ENCODE assay signal across 8 cellular contexts in genomic region chr4:57037982-57038604, GRCh38. TPM values are rescaled to one million over a fixed set of nuclear protein-coding genes. Genes with fewer than 3 reads are reported as not detected.
DNase-seq lines count a peak whose midpoint lies in the region; ATAC-seq, FAIRE-seq and TF ChIP-seq lines count a peak whose summit lies in the region.

No MANE protein-coding gene starts in this region.

- DNase-seq in SKM-1 treated with dmso at 0.1 percent for 144 hours (lab: John Stamatoyannopoulos, UW; ENCODE audit: unreplicated experiment) (peak; percentile 3), SKM-1 (lab: John Stamatoyannopoulos, UW; ENCODE audit: unreplicated experiment) (no peak), PC-3 (peak; percentile 80), H1 (ENCODE audit: low read depth in 1 of 2, low spot score in 2 of 2) (peak; percentile 23 to 93), mesothelial cell of epicardium (ENCODE audit: low spot score in 2 of 2, unreplicated experiment in 2 of 2) (peak; percentile 56 to 83), vagina (ENCODE audit: extremely low spot score in 2 of 2) (no peak), AML-193 (lab: John Stamatoyannopoulos, UW) (no peak)

- no TSS peak for BruUV-seq in PC-3 (replicated peaks; lab: Mats Ljungman, UMichigan)

- peak; percentile 98 for TF ChIP-seq CTCF in PC-3 (conservative IDR thresholded peaks at IDR 0.05; ENCODE audit: low read depth, low read length)
- peak; percentile 90 to 95 (median 95) for TF ChIP-seq CTCF in H1 (IDR thresholded peaks at IDR 0.05; ENCODE audit: control extremely low read depth in 1 of 3, insufficient read depth in 1 of 3, low read depth in 1 of 3, low read length in 3 of 3)
- TF ChIP-seq CTCF in mesothelial cell of epicardium (IDR thresholded peaks at IDR 0.05; ENCODE audit: unreplicated experiment): peak; percentile 76
- peak; percentile 44 to 78 (median 57) for TF ChIP-seq CTCF in vagina (IDR thresholded peaks at IDR 0.05)

- no peak overlapping the region for H2BK15ac ChIP-seq in H1 (ENCODE audit: low read length)

- WGBS in H1 (ENCODE audit: extremely low coverage in 1 of 2, insufficient coverage in 1 of 2, insufficient read length in 1 of 2, insufficient replicate concordance in 2 of 2, low coverage in 1 of 2, low lambda C conversion rate in 2 of 2, missing lambda C conversion rate in 1 of 2), 2 experiments: 28% methylated on average over 15 of the region's 15 CpGs; no CpG with 5 or more reads in 1 of the 2 experiments

- no peak overlapping the region for H2BK120ac ChIP-seq in H1 (replicated peaks; ENCODE audit: low read depth, low read length)

- H3K18ac ChIP-seq in H1 (ENCODE audit: extremely low read depth, low read length): no peak overlapping the region

- no peak overlapping the region for H2BK12ac ChIP-seq in H1 (ENCODE audit: low read depth, low read length)

- peak; percentile 71 for ATAC-seq in HG02798 (IDR thresholded peaks at IDR 0.05; ENCODE audit: poor library complexity, unreplicated experiment)
- peak; percentile 90 for ATAC-seq in PC-3

- no peaks in the 10 kb centered on the region for H4K20me1 ChIP-seq in PC-3 (ENCODE audit: low read length)
- H4K20me1 ChIP-seq in H1 (replicated peaks in 1 of 2; ENCODE audit: control insufficient read depth in 1 of 2, insufficient read depth in 2 of 2, low read length in 2 of 2): peaks cover 0 to 2% of the 10 kb centered on the region in 2 experiments

- peaks cover 6% of the 10 kb centered on the region for H3K36me3 Mint-ChIP-seq in mesothelial cell of epicardium

- H3K4me3 ChIP-seq in PC-3 (ENCODE audit: low read length) (peak overlapping the region; percentile 16; the same call in 1 of the 2 replicates), H1 (ENCODE audit: extremely low read depth in 1 of 4, insufficient read depth in 2 of 4, low read depth in 3 of 4, low read length in 4 of 4) (peak overlapping the region in 1 of 4 experiments; percentile 42; a peak in 1 of 8 replicates), vagina (no peak overlapping the region)

- H2BK5ac ChIP-seq in H1 (ENCODE audit: low read depth, low read length): no peak overlapping the region

- peak overlapping the region; percentile 23 for H3K4me3 Mint-ChIP-seq in mesothelial cell of epicardium

- H3K27me3 ChIP-seq in PC-3 (ENCODE audit: low read length) (no peaks in the 10 kb centered on the region), H1 (replicated peaks in 1 of 4; ENCODE audit: control insufficient read depth in 3 of 4, extremely low read depth in 1 of 4, insufficient read depth in 3 of 4, low read length in 3 of 4) (no peaks in the 10 kb centered on the region), vagina (no peaks in the 10 kb centered on the region)

- H3K23ac ChIP-seq in H1 (ENCODE audit: insufficient read length): no peak overlapping the region

- H3K36me3 ChIP-seq in PC-3 (ENCODE audit: low read depth, low read length): no peaks in the 10 kb centered on the region
- H3K36me3 ChIP-seq in H1 (ENCODE audit: control insufficient read depth in 2 of 4, insufficient read depth in 4 of 4, low read length in 3 of 4): no peaks in the 10 kb centered on the region
- H3K36me3 ChIP-seq in vagina: peaks cover 0 to 4% of the 10 kb centered on the region in 2 donors

- peaks cover 26% of the 10 kb centered on the region for H3K4me1 Mint-ChIP-seq in mesothelial cell of epicardium

- H3K4me1 ChIP-seq in PC-3 (ENCODE audit: insufficient read depth, low read length): no peaks in the 10 kb centered on the region
- no peaks in the 10 kb centered on the region for H3K4me1 ChIP-seq in H1 (replicated peaks in 1 of 4; ENCODE audit: control insufficient read depth in 3 of 4, insufficient read depth in 4 of 4, low read length in 3 of 4)
- H3K4me1 ChIP-seq in vagina: peaks cover 21% of the 10 kb centered on the region

- no peak overlapping the region for H2AK5ac ChIP-seq in H1 (ENCODE audit: low read depth, low read length)

- H4K91ac ChIP-seq in H1 (replicated peaks; ENCODE audit: insufficient read length, low read length): no peak overlapping the region

- H3K56ac ChIP-seq in H1 (replicated peaks; ENCODE audit: insufficient read length, low read depth, low read length): no peak overlapping the region

- TF ChIP-seq POLR2A in H1 (IDR thresholded peaks at IDR 0.05; ENCODE audit: control extremely low read depth in 1 of 2, low read depth in 2 of 2, low read length in 2 of 2): no peak
- TF ChIP-seq POLR2A in vagina (IDR thresholded peaks at IDR 0.05): no peak

- TF ChIP-seq RAD21 in H1 (IDR thresholded peaks at IDR 0.05 in 1 of 2, conservative IDR thresholded peaks at IDR 0.05 in 1 of 2; ENCODE audit: low read depth in 2 of 2, low read length in 2 of 2): peak; percentile 96 to 97

- no peak overlapping the region for H3K14ac ChIP-seq in H1 (ENCODE audit: insufficient read length)

- no peaks in the 10 kb centered on the region for H3F3A ChIP-seq in PC-3 (ENCODE audit: low read length, unreplicated experiment)

- H4K8ac ChIP-seq in H1 (ENCODE audit: extremely low read depth, insufficient read depth, low read length): no peak overlapping the region

- intact Hi-C loops in PC-3 (cut with micrococcal nuclease): loop anchor here (2.0 kb wide), 1 partner anchor 125 kb away; no protein-coding TSS in a partner anchor
- intact Hi-C loops in vagina (cut with DNase I): no loop called here

- H3K9me3 Mint-ChIP-seq in mesothelial cell of epicardium: no peaks in the 10 kb centered on the region

- no peak overlapping the region for H3K4ac ChIP-seq in H1 (replicated peaks; ENCODE audit: insufficient read length, low read depth, low read length)

- TF ChIP-seq EP300 in H1 (IDR thresholded peaks at IDR 0.05; ENCODE audit: borderline replicate concordance in 1 of 2, low read depth in 2 of 2, low read length in 2 of 2): no peak

- H3K23me2 ChIP-seq in H1 (ENCODE audit: low read depth, low read length): no peaks in the 10 kb centered on the region

- H3K4me2 ChIP-seq in PC-3 (ENCODE audit: low read length): peak overlapping the region; percentile 42
- H3K4me2 ChIP-seq in H1 (ENCODE audit: insufficient read depth in 1 of 2, low read depth in 2 of 2, low read length in 2 of 2): peak overlapping the region in 1 of 2 experiments; percentile 25; a peak in 2 of 4 replicates

- H3K27ac Mint-ChIP-seq in mesothelial cell of epicardium: peak overlapping the region; percentile 59

- CTCF ChIA-PET in PC-3 (lab: Charles Lee) (interaction anchor here (0.6 to 1.3 kb wide), 4 partner anchors 111 to 1281 kb away, joined by 3 to 6 read pairs (median 3); no protein-coding TSS in a partner anchor), H1 (lab: Charles Lee; ENCODE audit: partially characterized antibody) (interaction anchor here (0.6 to 5.6 kb wide), 49 partner anchors 9 to 657 kb away, joined by 3 to 87 read pairs (median 4); partner anchors contain the start of gene IGFBP7)

- H3K79me2 ChIP-seq in PC-3 (ENCODE audit: low read length) (no peaks in the 10 kb centered on the region), H1 (ENCODE audit: control insufficient read depth in 1 of 2, insufficient read depth in 2 of 2, low read length in 2 of 2) (no peaks in the 10 kb centered on the region)

- H3K9me3 ChIP-seq in PC-3 (ENCODE audit: low read length) (no peaks in the 10 kb centered on the region), H1 (ENCODE audit: insufficient read depth in 2 of 2, low read depth in 1 of 2, low read length in 1 of 2) (no peaks in the 10 kb centered on the region), vagina (no peaks in the 10 kb centered on the region)

- POLR2A ChIA-PET in PC-3 (lab: Charles Lee; ENCODE audit: unreplicated experiment): no interaction called here
- POLR2A ChIA-PET in H1 (lab: Charles Lee; ENCODE audit: partially characterized antibody): interaction anchor here (1.3 to 1.4 kb wide), 2 partner anchors 12 to 125 kb away, joined by 3 to 4 read pairs; no protein-coding TSS in a partner anchor

- H3K9me2 ChIP-seq in PC-3 (replicated peaks; ENCODE audit: low read length): no peaks in the 10 kb centered on the region

- H2AFZ ChIP-seq in PC-3 (ENCODE audit: low read length): peak overlapping the region; percentile 18
- H2AFZ ChIP-seq in H1 (ENCODE audit: low read length): 0 out of 2 replicates have a peak overlapping the region, but pooled peaks have one; percentile 55

- no peak overlapping the region for H4K5ac ChIP-seq in H1 (ENCODE audit: insufficient read length, low read depth, low read length)

- H3K27ac ChIP-seq in PC-3 (ENCODE audit: low read length): no peak overlapping the region
- no peak overlapping the region for H3K27ac ChIP-seq in H1 (ENCODE audit: low read depth, low read length)
- no peak overlapping the region for H3K27ac ChIP-seq in vagina

- no peaks in the 10 kb centered on the region for H3K79me1 ChIP-seq in H1 (ENCODE audit: low read depth, low read length)

- no peak overlapping the region for H3K9ac ChIP-seq in PC-3 (ENCODE audit: low read length)
- no peak overlapping the region for H3K9ac ChIP-seq in H1 (replicated peaks in 1 of 4; ENCODE audit: extremely low read depth in 1 of 4, low read depth in 3 of 4, low read length in 3 of 4)

- peak; percentile 89 for FAIRE-seq in H1 (lab: Jason Lieb, UNC)

- no peak overlapping the region for H2BK20ac ChIP-seq in H1 (ENCODE audit: low read length)

- H3K27me3 Mint-ChIP-seq in mesothelial cell of epicardium (ENCODE audit: low read depth): no peaks in the 10 kb centered on the region

TF ChIP-seq in H1, 55 proteins besides CTCF, POLR2A, EP300 and RAD21 (continues in another document):
- TF ChIP-seq RXRA (IDR thresholded peaks at IDR 0.05; ENCODE audit: insufficient read depth, low read depth, low read length) (no peak), TCF12 (IDR thresholded peaks at IDR 0.05; ENCODE audit: low read depth, low read length) (no peak), TBP (IDR thresholded peaks at IDR 0.05; ENCODE audit: low read depth, low read length) (no peak), JUND (IDR thresholded peaks at IDR 0.05; ENCODE audit: low read length) (no peak), KDM5A (IDR thresholded peaks at IDR 0.05; ENCODE audit: low read length) (no peak), JUN (IDR thresholded peaks at IDR 0.05; ENCODE audit: low read depth, low read length) (no peak), HDAC2 (IDR thresholded peaks at IDR 0.05; ENCODE audit: borderline replicate concordance in 1 of 2, low read depth in 2 of 2, low read length in 2 of 2) (peak in 1 of 2 experiments; percentile 86; a peak in 1 of 4 replicates)

RNA-seq across cellular contexts. Expression of gene POLR2B, which starts 59.4 kb away (rescaled TPM):
- 190 and 193 TPM in 2 replicates for total RNA-seq in PC-3 (2014; rRNA removed)
- total RNA-seq in H1 (2021; fragmentation: NEBNext Ultra II Directional; extraction: Animal tissue kit (Norgen Biotek cat#: 25700)): 99.9 and 115 TPM in 2 replicates
- 36.5 and 59.3 TPM in 2 replicates for polyA plus RNA-seq in H1 (2011; rRNA removed)
- 72.8 TPM for polyA plus RNA-seq in H1 (2011; cell fraction: cytosol; rRNA removed)
- polyA plus RNA-seq in H1 (2011; cell fraction: nucleus; rRNA removed): 41.0 TPM
- 70.8 to 124 TPM (median 87.4 TPM) in 4 replicates for polyA plus RNA-seq in H1 (2012, experiment 1 of 2)
- polyA plus RNA-seq in H1 (2012, experiment 2 of 2): 5.2 TPM
- polyA plus RNA-seq in H1 (2013, experiment 1 of 2): 57.4 TPM
- polyA plus RNA-seq in H1 (2013, experiment 2 of 2): 56.5 TPM
- 87.9 and 126 TPM in 2 replicates for polyA minus RNA-seq in H1 (2011; rRNA and poly(A)+ RNA removed)
- 41.6 TPM for polyA minus RNA-seq in H1 (2011; cell fraction: cytosol; rRNA and poly(A)+ RNA removed)
- 67.9 TPM for polyA minus RNA-seq in H1 (2011; cell fraction: nucleus; rRNA and poly(A)+ RNA removed)
- 99.7 to 103 TPM (median 102 TPM) in 3 replicates for total RNA-seq in mesothelial cell of epicardium
- total RNA-seq in vagina: 56.5 TPM

Comparison
In these comparisons a context has a peak if more than half of its experiments do, and no peak if none do; other contexts are left out.
1. DNase-seq: peak in SKM-1 treated with dmso at 0.1 percent for 144 hours (single experiment), PC-3 (single experiment), H1 (2 of 2) and mesothelial cell of epicardium (2 of 2); none in SKM-1 (single experiment), vagina (0 of 2) and AML-193 (0 of 2).
2. Peak in every context shown above with its lines, with median percentiles within 50 percentile points of each other: CTCF ChIP-seq.